ENCODE assay signal across 19 cellular contexts in the genomic region with DNA sequence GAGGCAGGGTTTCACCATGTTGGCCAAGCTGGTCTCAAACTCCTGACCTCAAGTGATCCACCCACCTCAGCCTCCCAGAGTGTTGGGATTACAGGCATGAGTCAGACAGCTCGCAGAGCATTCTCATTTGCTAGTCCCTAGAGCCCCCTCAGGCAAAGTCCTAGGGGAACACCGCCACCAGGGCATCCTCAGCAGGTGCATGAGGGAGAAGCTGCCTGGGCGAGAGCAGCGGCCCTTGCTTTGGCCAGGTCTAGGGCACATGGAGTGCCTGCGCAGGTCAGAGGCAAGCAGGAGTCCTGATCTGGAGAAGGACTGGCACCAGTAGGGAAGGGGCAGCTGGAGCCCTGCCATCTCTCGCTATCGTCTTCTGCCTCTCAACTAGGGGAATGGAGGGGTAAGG. TPM values are rescaled to one million over a fixed set of nuclear protein-coding genes. Genes with fewer than 3 reads are reported as not detected.
DNase-seq lines count a peak whose midpoint lies in the region; ATAC-seq, FAIRE-seq and TF ChIP-seq lines count a peak whose summit lies in the region.
"Had no signal": no experiment of that assay in that cellular context is flagged by ENCODE, and none has a peak within 500 bp of the region (broad histone marks: within the 10 kb centered on the region; RNA-seq: fewer than 3 reads in every experiment).

No MANE protein-coding gene starts in this region.

- H3K27ac Mint-ChIP-seq in T-cell = no peak overlapping the region
- H3K27ac Mint-ChIP-seq: activated naive CD4-positive, alpha-beta T cell treated with anti-CD3 and anti-CD28 coated beads for 36 hours; memory B cell; stimulated activated naive B cell treated with anti-CD40 and anti-IgM and Interleukin-4, amounts not matched to agents 10 μg/mL and 1 μg/mL and 100 μg/mL, for 72 hours had no signal

- H3K4me3 Mint-ChIP-seq in T-cell = no peak overlapping the region
- H3K4me3 Mint-ChIP-seq: activated naive CD4-positive, alpha-beta T cell treated with anti-CD3 and anti-CD28 coated beads for 36 hours; B cell; GM23338; memory B cell; stimulated activated naive B cell treated with anti-CD40 and anti-IgM and Interleukin-4, amounts not matched to agents 10 μg/mL and 1 μg/mL and 100 μg/mL, for 72 hours had no signal

- POLR2A ChIA-PET in T-cell (lab: Charles Lee) = no interaction called here

- H3K4me1 Mint-ChIP-seq in T-cell = no peaks in the 10 kb centered on the region
- H3K4me1 Mint-ChIP-seq: B cell had no signal

- no peak for TF ChIP-seq POLR2A in H54 (IDR thresholded peaks at IDR 0.05; ENCODE audit: low read depth, low read length)

- H3K27me3 Mint-ChIP-seq in T-cell = peaks cover 14 to 32% of the 10 kb centered on the region in 2 donors

- no peaks in the 10 kb centered on the region for H3K36me3 Mint-ChIP-seq in T-cell
- H3K36me3 Mint-ChIP-seq: stimulated activated naive B cell treated with anti-CD40 and anti-IgM and Interleukin-4, amounts not matched to agents 10 μg/mL and 1 μg/mL and 100 μg/mL, for 72 hours had no signal

- CTCF ChIA-PET in T-cell (lab: Charles Lee) = no interaction called here

- peak; percentile 29 for ATAC-seq in esophagus mucosa
- no peak for ATAC-seq in T-cell (replicated peaks in 1 of 4)
- ATAC-seq: GM23338; stimulated activated naive B cell treated with anti-CD40 and anti-IgM and Interleukin-4, amounts not matched to agents 10 μg/mL and 1 μg/mL and 100 μg/mL, for 72 hours had no signal

- FAIRE-seq in H54 (lab: Jason Lieb, UNC) = no peak

- peak; percentile 29 for DNase-seq in H54 (ENCODE audit: insufficient read length, low spot score)
- DNase-seq in RPMI7951 (ENCODE audit: low read depth) = peak; percentile 72
- peak; percentile 42 for DNase-seq in renal cortical epithelial cell (ENCODE audit: low read depth)
- no peak for DNase-seq in T-cell
- no peak for DNase-seq in nucleus accumbens (lab: John Stamatoyannopoulos, UW)
- no peak for DNase-seq in NCI-H2107 (lab: John Stamatoyannopoulos, UW)
- DNase-seq in NCI-H446 treated with DMSO at 0.1 percent for 48 hours (lab: John Stamatoyannopoulos, UW) = no peak
- DNase-seq: activated naive CD4-positive, alpha-beta T cell treated with anti-CD3 and anti-CD28 coated beads for 36 hours; DMS153; NCI-H1105; NCI-H2227 treated with DMSO at 0.1 percent for 48 hours; stimulated activated naive B cell treated with anti-CD40 and anti-IgM and Interleukin-4, amounts not matched to agents 10 μg/mL and 1 μg/mL and 100 μg/mL, for 72 hours had no signal

- no peaks in the 10 kb centered on the region for H3K9me3 Mint-ChIP-seq in T-cell
- H3K9me3 Mint-ChIP-seq: activated naive CD4-positive, alpha-beta T cell treated with anti-CD3 and anti-CD28 coated beads for 36 hours; GM23338; memory B cell; stimulated activated naive B cell treated with anti-CD40 and anti-IgM and Interleukin-4, amounts not matched to agents 10 μg/mL and 1 μg/mL and 100 μg/mL, for 72 hours had no signal

RNA-seq across cellular contexts. Expression of gene NGEF, which starts 32.4 kb away (rescaled TPM):
- total RNA-seq in RPMI7951 (2014; rRNA removed; shearing (Covaris generic)) = 35.4 and 38.4 TPM in 2 replicates
- total RNA-seq in esophagus mucosa (6.1 TPM), renal cortical epithelial cell (0.35 and 0.75 TPM in 2 replicates), T-cell (under 1 TPM in 2 of 5 donors, not detected in 3; 0.09 to 0.19 TPM)
- total RNA-seq: B cell had no signal

RNA-seq across cellular contexts. Expression of gene NEU2, which starts 51.8 kb away (rescaled TPM):
- not detected in 2 replicates for total RNA-seq in RPMI7951 (2014; rRNA removed; shearing (Covaris generic))
- not detected for total RNA-seq in esophagus mucosa
- not detected in 2 replicates for total RNA-seq in renal cortical epithelial cell
- total RNA-seq in T-cell = not detected
- total RNA-seq: activated naive CD4-positive, alpha-beta T cell treated with anti-CD3 and anti-CD28 coated beads for 36 hours; B cell; dorsolateral prefrontal cortex; fibroblast of villous mesenchyme; GM23338; skeletal muscle tissue had no signal

Comparison
In these comparisons a context has a peak if more than half of its experiments do, and no peak if none do; other contexts are left out.
1. DNase-seq: peak in H54 (single experiment), RPMI7951 (single experiment) and renal cortical epithelial cell (single experiment); none in T-cell (0 of 34), nucleus accumbens (0 of 56), NCI-H2107 (single experiment) and NCI-H446 treated with DMSO at 0.1 percent for 48 hours (single experiment).